Comparison of ENCODE assay signal across 8 cellular contexts in genomic region chr7:87046456-87046855, GRCh38.
"Had no signal": no experiment of that assay in that cellular context is flagged by ENCODE, and none has a peak within 500 bp of the region (broad histone marks: within the 10 kb centered on the region; RNA-seq: fewer than 3 reads in every experiment).

No MANE protein-coding gene starts in this region.

- H3K9me3 ChIP-seq: HAP-1 had no signal

- H3K36me3 ChIP-seq: HAP-1 had no signal

- H3K4me3 Mint-ChIP-seq: HFFc6, IgD-negative memory B cell had no signal

- DNase-seq: GOT3, H7, HFFc6, KG1 had no signal

- H3K4me1 Mint-ChIP-seq: IgD-negative memory B cell had no signal

- H3K4me1 ChIP-seq: HAP-1 had no signal

- H3K27me3 Mint-ChIP-seq: IgD-negative memory B cell had no signal

- H3K27ac Mint-ChIP-seq: HFFc6 had no signal

- FAIRE-seq: HTR-8/SVneo had no signal

- ATAC-seq: HCT116 had no signal

- H3K4me3 ChIP-seq: HAP-1 had no signal
